8 cellular contexts compared by ENCODE assay signal in genomic region chr16:50627419-50627818, GRCh38. TPM values are rescaled to one million over a fixed set of nuclear protein-coding genes. Genes with fewer than 3 reads are reported as not detected.
DNase-seq lines count a peak whose midpoint lies in the region; ATAC-seq and TF ChIP-seq lines count a peak whose summit lies in the region.
"Had no signal": no experiment of that assay in that cellular context is flagged by ENCODE, and none has a peak within 500 bp of the region (broad histone marks: within the 10 kb centered on the region; RNA-seq: fewer than 3 reads in every experiment).

No MANE protein-coding gene starts in this region.

- H3K4me3 ChIP-seq in H7 (ENCODE audit: insufficient read depth, low read depth, low read length), result no peak overlapping the region
- H3K4me3 ChIP-seq: SJSA1 had no signal

- no peaks in the 10 kb centered on the region for H3K36me3 Mint-ChIP-seq in activated B cell treated with CpG ODN at 0.5 μM for 24 hours (ENCODE audit: low read depth)

- no peaks in the 10 kb centered on the region for H3K36me3 ChIP-seq in H7 (replicated peaks; ENCODE audit: control insufficient read depth, insufficient read depth, low read length)
- H3K36me3 ChIP-seq: SJSA1 had no signal

- POLR2A ChIA-PET in activated B cell treated with CpG ODN at 0.5 μM for 24 hours (lab: Charles Lee), result no interaction called here

- no peak for TF ChIP-seq CTCF in activated B cell treated with CpG ODN at 0.5 μM for 24 hours (IDR thresholded peaks at IDR 0.05)
- TF ChIP-seq CTCF in omental fat pad (IDR thresholded peaks at IDR 0.05), result no peak

- CTCF ChIA-PET in activated B cell treated with CpG ODN at 0.5 μM for 24 hours (lab: Charles Lee), result interaction anchor here (0.7 to 1.5 kb wide), 4 partner anchors 38 to 179 kb away, joined by 4 to 9 read pairs (median 4); no protein-coding TSS in a partner anchor

- peaks cover 10% of the 10 kb centered on the region for H3K4me1 Mint-ChIP-seq in activated B cell treated with CpG ODN at 0.5 μM for 24 hours

- ATAC-seq in activated B cell treated with CpG ODN at 0.5 μM for 24 hours (ENCODE audit: low read depth) (peak; percentile 62), omental fat pad (ENCODE audit: low FRiP score) (peak; percentile 75), GM21619 (IDR thresholded peaks at IDR 0.05; ENCODE audit: unreplicated experiment) (no peak), GM21526 (IDR thresholded peaks at IDR 0.05; ENCODE audit: low FRiP score, unreplicated experiment) (no peak)

- no peak overlapping the region for H3K27ac Mint-ChIP-seq in activated B cell treated with CpG ODN at 0.5 μM for 24 hours

- intact Hi-C loops in activated B cell treated with CpG ODN at 0.5 μM for 24 hours (cut with micrococcal nuclease), result loop anchor here (1.0 to 5.0 kb wide), 2 partner anchors 40 to 79 kb away; partner anchors contain the start of gene NKD1

- no peaks in the 10 kb centered on the region for H3K27me3 Mint-ChIP-seq in activated B cell treated with CpG ODN at 0.5 μM for 24 hours

- H3K4me3 Mint-ChIP-seq in activated B cell treated with CpG ODN at 0.5 μM for 24 hours, result peak overlapping the region; percentile 35

- H3K27me3 ChIP-seq in H7 (ENCODE audit: control insufficient read depth, insufficient read depth, low read length), result no peaks in the 10 kb centered on the region
- H3K27me3 ChIP-seq: SJSA1 had no signal

- peak; percentile 84 for DNase-seq in H7
- no peak for DNase-seq in activated B cell treated with CpG ODN at 0.5 μM for 24 hours
- peak; percentile 20 for DNase-seq in effector CD4-positive, alpha-beta T cell
- no peak for DNase-seq in omental fat pad (ENCODE audit: low spot score)
- DNase-seq in NCI-H1048 (lab: John Stamatoyannopoulos, UW), result no peak

- H3K9me3 Mint-ChIP-seq in activated B cell treated with CpG ODN at 0.5 μM for 24 hours, result no peaks in the 10 kb centered on the region

RNA-seq across cellular contexts. Expression of gene SNX20, which starts 53.7 kb away (rescaled TPM):
- not detected in 2 replicates for total RNA-seq in H7 (2014; rRNA removed; shearing (Covaris generic))
- 33.1 and 34.5 TPM in 2 replicates for total RNA-seq in activated B cell treated with CpG ODN at 0.5 μM for 24 hours
- total RNA-seq in omental fat pad, result 1 to 10 TPM; 2.2 to 6.9 (median 4.4) TPM
- total RNA-seq: SJSA1 had no signal

Comparison
In these comparisons a context has a peak if more than half of its experiments do, and no peak if none do; other contexts are left out.
1. DNase-seq: peak in H7 (single experiment) and effector CD4-positive, alpha-beta T cell (single experiment); none in activated B cell treated with CpG ODN at 0.5 μM for 24 hours (single experiment), omental fat pad (single experiment) and NCI-H1048 (single experiment).
2. ATAC-seq: peak in activated B cell treated with CpG ODN at 0.5 μM for 24 hours (single experiment) and omental fat pad (single experiment); none in GM21619 (single experiment) and GM21526 (single experiment).